19 cellular contexts compared by ENCODE assay signal in genomic region chr3:73061416-73061815, GRCh38. TPM values are rescaled to one million over a fixed set of nuclear protein-coding genes. Genes with fewer than 3 reads are reported as not detected.
A peak's percentile ranks its signal among the peaks of the same experiment; 100 is the strongest.
DNase-seq lines count a peak whose midpoint lies in the region; FAIRE-seq and TF ChIP-seq lines count a peak whose summit lies in the region.
"Had no signal": no experiment of that assay in that cellular context is flagged by ENCODE, and none has a peak within 500 bp of the region (broad histone marks: within the 10 kb centered on the region; RNA-seq: fewer than 3 reads in every experiment).

Gene EBLN2, plus strand, starts transcription at chr3:73061659. Its CDS starts 423 bp downstream, at chr3:73062082.

- peaks cover 31% of the 10 kb centered on the region for H3K36me3 ChIP-seq in SK-N-MC (ENCODE audit: insufficient read depth, low read length)
- peaks cover 40% of the 10 kb centered on the region for H3K36me3 ChIP-seq in left ventricle myocardium inferior

- no peak for TF ChIP-seq POLR2A in GM12892 (IDR thresholded peaks at IDR 0.05; ENCODE audit: low read depth, low read length)

- H3K9ac ChIP-seq in SK-N-MC (ENCODE audit: insufficient read length) = no peak within 1 kb of the TSS

- H3K36me3 Mint-ChIP-seq in progenitor cell of endocrine pancreas (ENCODE audit: insufficient read depth) = peaks cover 31% of the 10 kb centered on the region

- FAIRE-seq in GM12892 (lab: Jason Lieb, UNC) = peak; percentile 36

- TF ChIP-seq CTCF in left ventricle myocardium inferior (IDR thresholded peaks at IDR 0.05; ENCODE audit: borderline replicate concordance) (no peak), progenitor cell of endocrine pancreas (IDR thresholded peaks at IDR 0.05; ENCODE audit: unreplicated experiment) (no peak)

- H3K4me3 ChIP-seq in SK-N-MC (0 out of 2 replicates have a peak within 1 kb of the TSS, but pooled peaks have one; percentile 28), left ventricle myocardium inferior (no peak within 1 kb of the TSS)
- H3K4me3 ChIP-seq: psoas muscle had no signal

- H3K9me3 ChIP-seq in SK-N-MC (ENCODE audit: low read depth, low read length) (no peaks in the 10 kb centered on the region), left ventricle myocardium inferior (replicated peaks) (no peaks in the 10 kb centered on the region)
- H3K9me3 ChIP-seq: Caco-2, psoas muscle had no signal

- H3K9me3 Mint-ChIP-seq in progenitor cell of endocrine pancreas (ENCODE audit: low read depth) = no peaks in the 10 kb centered on the region
- H3K9me3 Mint-ChIP-seq: activated naive CD8-positive, alpha-beta T cell treated with anti-CD3 and anti-CD28 coated beads, Interleukin-2, amount 10 ng/mL, durations not matched to agents 7 days and 5 days; naive thymus-derived CD8-positive, alpha-beta T cell had no signal

- peaks cover 3% of the 10 kb centered on the region for H3K4me1 Mint-ChIP-seq in progenitor cell of endocrine pancreas (ENCODE audit: low read depth)

- no peak within 1 kb of the TSS for H3K27ac Mint-ChIP-seq in progenitor cell of endocrine pancreas
- H3K27ac Mint-ChIP-seq: activated naive CD8-positive, alpha-beta T cell treated with anti-CD3 and anti-CD28 coated beads, Interleukin-2, amount 10 ng/mL, durations not matched to agents 7 days and 5 days; B cell had no signal

- H3K27me3 ChIP-seq in left ventricle myocardium inferior (ENCODE audit: low read depth) = no peaks in the 10 kb centered on the region

- DNase-seq in GM12892 (ENCODE audit: insufficient read length) = no peak
- no peak for DNase-seq in SK-N-MC (ENCODE audit: low read depth, low spot score)
- no peak for DNase-seq in left ventricle myocardium inferior
- no peak for DNase-seq in progenitor cell of endocrine pancreas (ENCODE audit: low spot score, unreplicated experiment)
- DNase-seq in stimulated activated CD4-positive, alpha-beta T cell treated with anti-CD3 and anti-CD28 coated beads, Interleukin-4, amount 100 ng/mL, for 24 hours = no peak
- no peak for DNase-seq in stimulated activated naive CD4-positive, alpha-beta T cell treated with Interleukin-2 at 50 U/mL for 16 hours (lab: John Stamatoyannopoulos, UW)
- no peak for DNase-seq in NCI-H1417 treated with DMSO at 0.1 percent for 48 hours (lab: John Stamatoyannopoulos, UW)
- DNase-seq in activated T-cell treated with anti-CD3 and anti-CD28 coated beads, Interleukin-2, amount 50 U/mL, for 48 hours = no peak
- DNase-seq: activated CD4-positive, CD25-positive, alpha-beta regulatory T cell treated with anti-CD3 and anti-CD28 coated beads, Interleukin-2, amount 50 U/mL, for 72 hours; activated naive CD8-positive, alpha-beta T cell treated with anti-CD3 and anti-CD28 coated beads, Interleukin-2, amount 10 ng/mL, durations not matched to agents 7 days and 5 days; Caco-2; foreskin fibroblast; kidney; naive thymus-derived CD8-positive, alpha-beta T cell; NCI-H2107; NCI-H524; psoas muscle had no signal

- no peaks in the 10 kb centered on the region for H3K27me3 Mint-ChIP-seq in progenitor cell of endocrine pancreas
- H3K27me3 Mint-ChIP-seq: activated naive CD8-positive, alpha-beta T cell treated with anti-CD3 and anti-CD28 coated beads, Interleukin-2, amount 10 ng/mL, durations not matched to agents 7 days and 5 days; B cell; naive thymus-derived CD8-positive, alpha-beta T cell had no signal

- H3K27ac ChIP-seq in SK-N-MC (peak within 1 kb of the TSS; percentile 94), left ventricle myocardium inferior (replicated peaks) (peak within 1 kb of the TSS; percentile 56)
- H3K27ac ChIP-seq: HL-60, psoas muscle had no signal

- intact Hi-C loops in left ventricle myocardium inferior (cut with micrococcal nuclease) = no loop called here

- H3K4me1 ChIP-seq in left ventricle myocardium inferior = peaks cover 72% of the 10 kb centered on the region

- H3K4me3 Mint-ChIP-seq in progenitor cell of endocrine pancreas (ENCODE audit: low read depth) = no peak within 1 kb of the TSS
- H3K4me3 Mint-ChIP-seq: activated naive CD8-positive, alpha-beta T cell treated with anti-CD3 and anti-CD28 coated beads, Interleukin-2, amount 10 ng/mL, durations not matched to agents 7 days and 5 days; B cell; naive thymus-derived CD8-positive, alpha-beta T cell had no signal

RNA-seq across cellular contexts. Expression of gene EBLN2, which starts in this region (rescaled TPM):
- polyA plus RNA-seq in GM12892 (2012; ENCODE audit: missing spikeins) = 2.4 TPM
- total RNA-seq in left ventricle myocardium inferior (0.99 TPM), progenitor cell of endocrine pancreas (14.9 and 16.9 TPM in 2 replicates)
